13 cellular contexts compared by ENCODE assay signal in the genomic region with DNA sequence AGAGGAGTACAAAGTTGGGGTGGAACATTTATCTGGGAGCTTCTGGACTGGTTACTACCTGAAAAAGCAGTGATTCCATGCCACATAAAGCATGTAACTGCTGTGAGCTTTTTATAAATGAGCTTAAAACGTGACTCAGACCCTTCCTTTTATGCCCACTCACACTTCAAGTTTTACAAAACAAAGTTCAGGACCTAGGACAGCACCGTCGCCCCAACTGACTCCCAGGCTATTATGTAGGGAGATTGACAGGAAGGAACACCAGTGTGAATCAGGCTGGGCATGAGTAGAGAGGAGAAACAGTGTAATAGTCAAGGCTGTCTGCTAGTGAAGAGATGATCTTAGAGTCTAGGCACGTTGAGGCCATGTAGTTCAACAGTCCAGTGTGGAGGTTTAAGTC.
A peak's percentile ranks its signal among the peaks of the same experiment; 100 is the strongest.
DNase-seq lines count a peak whose midpoint lies in the region; ATAC-seq, FAIRE-seq and TF ChIP-seq lines count a peak whose summit lies in the region.
"Had no signal": no experiment of that assay in that cellular context is flagged by ENCODE, and none has a peak within 500 bp of the region (broad histone marks: within the 10 kb centered on the region; RNA-seq: fewer than 3 reads in every experiment).

No MANE protein-coding gene starts in this region.

- H3K18ac ChIP-seq in H1 (ENCODE audit: extremely low read depth, low read length), result no peak overlapping the region

- TF ChIP-seq POLR2A in H1 (IDR thresholded peaks at IDR 0.05; ENCODE audit: control extremely low read depth in 1 of 2, low read depth in 2 of 2, low read length in 2 of 2), result no peak

- CTCF ChIA-PET in OCI-LY7 (lab: Charles Lee; ENCODE audit: unreplicated experiment) (no interaction called here), H1 (lab: Charles Lee; ENCODE audit: partially characterized antibody) (interaction anchor here (0.7 kb wide), 2 partner anchors 338 to 362 kb away, joined by 3 read pairs; no protein-coding TSS in a partner anchor)

- no peak for TF ChIP-seq RAD21 in H1 (IDR thresholded peaks at IDR 0.05 in 1 of 2, conservative IDR thresholded peaks at IDR 0.05 in 1 of 2; ENCODE audit: low read depth in 2 of 2, low read length in 2 of 2)

- H4K8ac ChIP-seq in H1 (ENCODE audit: extremely low read depth, insufficient read depth, low read length), result no peak overlapping the region

- H2BK120ac ChIP-seq in H1 (replicated peaks; ENCODE audit: low read depth, low read length), result no peak overlapping the region

- TF ChIP-seq CTCF in OCI-LY7 (conservative IDR thresholded peaks at IDR 0.05; ENCODE audit: low read length), result no peak
- no peak for TF ChIP-seq CTCF in H1 (IDR thresholded peaks at IDR 0.05; ENCODE audit: control extremely low read depth in 1 of 3, insufficient read depth in 1 of 3, low read depth in 1 of 3, low read length in 3 of 3)
- TF ChIP-seq CTCF in progenitor cell of endocrine pancreas (IDR thresholded peaks at IDR 0.05; ENCODE audit: unreplicated experiment), result no peak

- H2AFZ ChIP-seq in OCI-LY7 (ENCODE audit: low read length), result no peak overlapping the region
- no peak overlapping the region for H2AFZ ChIP-seq in H1 (ENCODE audit: low read length)

- no peaks in the 10 kb centered on the region for H3K9me3 Mint-ChIP-seq in progenitor cell of endocrine pancreas (ENCODE audit: low read depth)

- no peak overlapping the region for H3K27ac Mint-ChIP-seq in progenitor cell of endocrine pancreas

- peaks cover 6% of the 10 kb centered on the region for H3K27me3 Mint-ChIP-seq in progenitor cell of endocrine pancreas

- H3K9me2 ChIP-seq in OCI-LY7 (ENCODE audit: insufficient read depth, low read length), result no peaks in the 10 kb centered on the region

- H3K79me2 ChIP-seq in OCI-LY7 (ENCODE audit: insufficient read depth, low read depth, low read length) (no peaks in the 10 kb centered on the region), H1 (ENCODE audit: control insufficient read depth in 1 of 2, insufficient read depth in 2 of 2, low read length in 2 of 2) (no peaks in the 10 kb centered on the region)

- no peak overlapping the region for H4K91ac ChIP-seq in H1 (replicated peaks; ENCODE audit: insufficient read length, low read length)

- no peak overlapping the region for H3K4me3 Mint-ChIP-seq in progenitor cell of endocrine pancreas (ENCODE audit: low read depth)

- no peaks in the 10 kb centered on the region for H3K27me3 ChIP-seq in H1 (replicated peaks in 1 of 4; ENCODE audit: control insufficient read depth in 3 of 4, extremely low read depth in 1 of 4, insufficient read depth in 3 of 4, low read length in 3 of 4)
- H3K27me3 ChIP-seq: suprapubic skin had no signal

- no peak overlapping the region for H3K56ac ChIP-seq in H1 (replicated peaks; ENCODE audit: insufficient read length, low read depth, low read length)

- no peak overlapping the region for H2BK20ac ChIP-seq in H1 (ENCODE audit: low read length)

- H3K4me1 ChIP-seq in OCI-LY7 (ENCODE audit: insufficient read depth, low read length, poor library complexity, severe bottlenecking) (no peaks in the 10 kb centered on the region), H1 (replicated peaks in 1 of 4; ENCODE audit: control insufficient read depth in 3 of 4, insufficient read depth in 4 of 4, low read length in 3 of 4) (no peaks in the 10 kb centered on the region; a peak in 1 of 7 replicates)
- H3K4me1 ChIP-seq: suprapubic skin had no signal

- H2BK5ac ChIP-seq in H1 (ENCODE audit: low read depth, low read length), result no peak overlapping the region

- no peak overlapping the region for H3K9ac ChIP-seq in H1 (replicated peaks in 1 of 4; ENCODE audit: extremely low read depth in 1 of 4, low read depth in 3 of 4, low read length in 3 of 4)

- no peak overlapping the region for H3K23ac ChIP-seq in H1 (ENCODE audit: insufficient read length)

- ATAC-seq in GM18868 (IDR thresholded peaks at IDR 0.05; ENCODE audit: unreplicated experiment), result no peak

- no peak overlapping the region for H3K4me3 ChIP-seq in OCI-LY7 (ENCODE audit: low read depth, low read length, poor library complexity, severe bottlenecking)
- H3K4me3 ChIP-seq in H1 (ENCODE audit: extremely low read depth in 1 of 4, insufficient read depth in 2 of 4, low read depth in 3 of 4, low read length in 4 of 4), result no peak overlapping the region
- H3K4me3 ChIP-seq: suprapubic skin had no signal

- H3K23me2 ChIP-seq in H1 (ENCODE audit: low read depth, low read length), result no peaks in the 10 kb centered on the region

- DNase-seq in SIG-M5 treated with dmso at 0.1 percent for 504 hours (lab: John Stamatoyannopoulos, UW; ENCODE audit: unreplicated experiment) (peak; percentile 6), SIG-M5 (lab: John Stamatoyannopoulos, UW) (no peak), OCI-LY7 (ENCODE audit: low spot score) (peak; percentile 3), H1 (ENCODE audit: low read depth in 1 of 2, low spot score in 2 of 2) (peak in 1 of 2 experiments; percentile 70), progenitor cell of endocrine pancreas (ENCODE audit: low spot score, unreplicated experiment) (peak; percentile 56), ureter (ENCODE audit: low spot score) (no peak), NCI-H1092 treated with DMSO at 0.1 percent for 48 hours (lab: John Stamatoyannopoulos, UW) (no peak)
- DNase-seq: DMS79 treated with DMSO at 0.1 percent for 48 hours, midbrain, NCI-H187 treated with DMSO at 0.1 percent for 48 hours had no signal

- H3K79me1 ChIP-seq in H1 (ENCODE audit: low read depth, low read length), result no peaks in the 10 kb centered on the region

- peaks cover under 1% of the 10 kb centered on the region for H3K4me1 Mint-ChIP-seq in progenitor cell of endocrine pancreas (ENCODE audit: low read depth)

- no peak overlapping the region for H2BK15ac ChIP-seq in H1 (ENCODE audit: low read length)

- POLR2A ChIA-PET in OCI-LY7 (lab: Charles Lee) (interaction anchor here (0.8 kb wide), 1 partner anchor 11 kb away, joined by 3 read pairs; no protein-coding TSS in a partner anchor), H1 (lab: Charles Lee; ENCODE audit: partially characterized antibody) (no interaction called here)

- H3K4me2 ChIP-seq in OCI-LY7 (ENCODE audit: low read length) (no peak overlapping the region), H1 (ENCODE audit: insufficient read depth in 1 of 2, low read depth in 2 of 2, low read length in 2 of 2) (no peak overlapping the region)

- BruUV-seq in OCI-LY7 (replicated peaks; lab: Mats Ljungman, UMichigan), result no TSS peak

- H3K36me3 ChIP-seq in OCI-LY7 (ENCODE audit: insufficient read depth, low read length) (no peaks in the 10 kb centered on the region), H1 (ENCODE audit: control insufficient read depth in 2 of 4, insufficient read depth in 4 of 4, low read length in 3 of 4) (no peaks in the 10 kb centered on the region)
- H3K36me3 ChIP-seq: suprapubic skin had no signal

- no peak overlapping the region for H2AK5ac ChIP-seq in H1 (ENCODE audit: low read depth, low read length)

- H4K20me1 ChIP-seq in OCI-LY7 (ENCODE audit: insufficient read depth, low read length) (no peaks in the 10 kb centered on the region), H1 (replicated peaks in 1 of 2; ENCODE audit: control insufficient read depth in 1 of 2, insufficient read depth in 2 of 2, low read length in 2 of 2) (no peaks in the 10 kb centered on the region)

- no peak overlapping the region for H2BK12ac ChIP-seq in H1 (ENCODE audit: low read depth, low read length)

- 14% methylated on average over 4 of the region's 4 CpGs; no CpG with 5 or more reads in 1 of the 2 experiments for WGBS in H1 (ENCODE audit: extremely low coverage in 1 of 2, insufficient coverage in 1 of 2, insufficient read length in 1 of 2, insufficient replicate concordance in 2 of 2, low coverage in 1 of 2, low lambda C conversion rate in 2 of 2, missing lambda C conversion rate in 1 of 2), 2 experiments

- TF ChIP-seq EP300 in H1 (IDR thresholded peaks at IDR 0.05; ENCODE audit: borderline replicate concordance in 1 of 2, low read depth in 2 of 2, low read length in 2 of 2), result no peak

- peak; percentile 96 for FAIRE-seq in H1 (lab: Jason Lieb, UNC)
- FAIRE-seq: endothelial cell of umbilical vein had no signal

- no peak overlapping the region for H4K5ac ChIP-seq in H1 (ENCODE audit: insufficient read length, low read depth, low read length)

- H3K27ac ChIP-seq in OCI-LY7 (ENCODE audit: low read depth, low read length, poor library complexity, severe bottlenecking) (no peak overlapping the region), H1 (ENCODE audit: low read depth, low read length) (no peak overlapping the region)
- H3K27ac ChIP-seq: suprapubic skin had no signal

- no peak overlapping the region for H3K14ac ChIP-seq in H1 (ENCODE audit: insufficient read length)

- H3K9me3 ChIP-seq in OCI-LY7 (ENCODE audit: low read length) (no peaks in the 10 kb centered on the region), H1 (ENCODE audit: insufficient read depth in 2 of 2, low read depth in 1 of 2, low read length in 1 of 2) (no peaks in the 10 kb centered on the region)
- H3K9me3 ChIP-seq: suprapubic skin had no signal

- intact Hi-C loops in OCI-LY7 (cut with micrococcal nuclease; ENCODE audit: unreplicated experiment), result no loop called here

- no peak overlapping the region for H3K4ac ChIP-seq in H1 (replicated peaks; ENCODE audit: insufficient read length, low read depth, low read length)

- H3K36me3 Mint-ChIP-seq in progenitor cell of endocrine pancreas (ENCODE audit: insufficient read depth), result no peaks in the 10 kb centered on the region

TF ChIP-seq in H1, 55 proteins besides CTCF, POLR2A, EP300 and RAD21:
- TF ChIP-seq MAFK (IDR thresholded peaks at IDR 0.05; ENCODE audit: low read depth, low read length), result peak; percentile 63; the same call in 1 of the 2 replicates
- TF ChIP-seq GABPA (IDR thresholded peaks at IDR 0.05; ENCODE audit: borderline replicate concordance, insufficient read depth, low read length), result no peak
- peak; percentile 81 to 83; a peak in 2 of 4 replicates for TF ChIP-seq SIN3A (conservative IDR thresholded peaks at IDR 0.05 in 1 of 2, IDR thresholded peaks at IDR 0.05 in 1 of 2; ENCODE audit: low read depth in 1 of 2, low read length in 2 of 2)
- TF ChIP-seq BACH1 (IDR thresholded peaks at IDR 0.05; ENCODE audit: low read length), result peak; percentile 98

Comparison
In these comparisons a context has a peak if more than half of its experiments do, and no peak if none do; other contexts are left out.
1. DNase-seq: peak in SIG-M5 treated with dmso at 0.1 percent for 504 hours (single experiment), OCI-LY7 (single experiment) and progenitor cell of endocrine pancreas (single experiment); none in SIG-M5 (single experiment), ureter (single experiment) and NCI-H1092 treated with DMSO at 0.1 percent for 48 hours (single experiment).